Comparison of ENCODE assay signal across 27 cellular contexts in genomic region chr6:6564154-6564553, GRCh38. TPM values are rescaled to one million over a fixed set of nuclear protein-coding genes. Genes with fewer than 3 reads are reported as not detected.
DNase-seq lines count a peak whose midpoint lies in the region; ATAC-seq and TF ChIP-seq lines count a peak whose summit lies in the region.
"Had no signal": no experiment of that assay in that cellular context is flagged by ENCODE, and none has a peak within 500 bp of the region (broad histone marks: within the 10 kb centered on the region; RNA-seq: fewer than 3 reads in every experiment).

No MANE protein-coding gene starts in this region.

- no peaks in the 10 kb centered on the region for H3K36me3 Mint-ChIP-seq in activated CD8-positive, alpha-beta T cell treated with anti-CD3 and anti-CD28 coated beads for 36 hours (ENCODE audit: low read depth)
- H3K36me3 Mint-ChIP-seq in activated CD8-positive, alpha-beta T cell treated with anti-CD3 and anti-CD28 coated beads, Interleukin-2, amount 10 ng/mL, durations not matched to agents 7 days and 5 days (ENCODE audit: low read depth) = peaks cover 12% of the 10 kb centered on the region
- peaks cover 11% of the 10 kb centered on the region for H3K36me3 Mint-ChIP-seq in activated naive CD8-positive, alpha-beta T cell treated with anti-CD3 and anti-CD28 coated beads, Interleukin-2, amount 50 U/mL, for 24 hours (ENCODE audit: low read depth)
- H3K36me3 Mint-ChIP-seq: CD4-positive, CD25-positive, alpha-beta regulatory T cell had no signal

- H3K4me3 ChIP-seq in trophoblast cell (ENCODE audit: low read depth, low read length) = no peak overlapping the region
- H3K4me3 ChIP-seq: BLaER1, GM23248, PC-9 had no signal

- no peaks in the 10 kb centered on the region for H3K27me3 ChIP-seq in trophoblast cell (ENCODE audit: insufficient read depth, low read length)
- H3K27me3 ChIP-seq: BLaER1 had no signal

- H4K8ac ChIP-seq in trophoblast cell (ENCODE audit: low read depth, low read length) = no peak overlapping the region

- H3K4me1 Mint-ChIP-seq in activated CD8-positive, alpha-beta T cell treated with anti-CD3 and anti-CD28 coated beads for 36 hours (ENCODE audit: low read depth) = peaks cover 27% of the 10 kb centered on the region
- peaks cover 30% of the 10 kb centered on the region for H3K4me1 Mint-ChIP-seq in activated CD8-positive, alpha-beta T cell treated with anti-CD3 and anti-CD28 coated beads, Interleukin-2, amount 10 ng/mL, durations not matched to agents 7 days and 5 days (ENCODE audit: low read depth)
- peaks cover 34% of the 10 kb centered on the region for H3K4me1 Mint-ChIP-seq in activated naive CD8-positive, alpha-beta T cell treated with anti-CD3 and anti-CD28 coated beads, Interleukin-2, amount 50 U/mL, for 24 hours

- H3K4me2 ChIP-seq in trophoblast cell (ENCODE audit: low read length) = no peak overlapping the region
- H3K4me2 ChIP-seq: BLaER1, KMS-11, PC-9 had no signal

- intact Hi-C loops in activated CD8-positive, alpha-beta T cell treated with anti-CD3 and anti-CD28 coated beads for 36 hours (cut with micrococcal nuclease) = loop anchor here (5.0 kb wide), 1 partner anchor 93 kb away; no protein-coding TSS in a partner anchor

- H3K9ac ChIP-seq in trophoblast cell (ENCODE audit: low read length) = no peak overlapping the region
- H3K9ac ChIP-seq: BLaER1, GM23248, KMS-11 had no signal

- no peak overlapping the region for H3K4me3 Mint-ChIP-seq in activated CD8-positive, alpha-beta T cell treated with anti-CD3 and anti-CD28 coated beads for 36 hours
- no peak overlapping the region for H3K4me3 Mint-ChIP-seq in activated CD8-positive, alpha-beta T cell treated with anti-CD3 and anti-CD28 coated beads, Interleukin-2, amount 10 ng/mL, durations not matched to agents 7 days and 5 days
- no peak overlapping the region for H3K4me3 Mint-ChIP-seq in activated naive CD8-positive, alpha-beta T cell treated with anti-CD3 and anti-CD28 coated beads, Interleukin-2, amount 50 U/mL, for 24 hours
- H3K4me3 Mint-ChIP-seq: CD4-positive, CD25-positive, alpha-beta regulatory T cell; IgD-negative memory B cell had no signal

- H2BK5ac ChIP-seq in trophoblast cell (ENCODE audit: low read depth, low read length, poor library complexity) = no peak overlapping the region

- POLR2A ChIA-PET in activated CD8-positive, alpha-beta T cell treated with anti-CD3 and anti-CD28 coated beads for 36 hours (lab: Charles Lee) = no interaction called here
- POLR2A ChIA-PET in activated CD8-positive, alpha-beta T cell treated with anti-CD3 and anti-CD28 coated beads, Interleukin-2, amount 10 ng/mL, durations not matched to agents 7 days and 5 days (lab: Charles Lee) = no interaction called here

- TF ChIP-seq CTCF in activated CD8-positive, alpha-beta T cell treated with anti-CD3 and anti-CD28 coated beads for 36 hours (IDR thresholded peaks at IDR 0.05) = no peak

- H4K12ac ChIP-seq in trophoblast cell (ENCODE audit: low read depth, low read length) = no peak overlapping the region

- no peak overlapping the region for H3K27ac Mint-ChIP-seq in activated CD8-positive, alpha-beta T cell treated with anti-CD3 and anti-CD28 coated beads for 36 hours
- no peak overlapping the region for H3K27ac Mint-ChIP-seq in activated CD8-positive, alpha-beta T cell treated with anti-CD3 and anti-CD28 coated beads, Interleukin-2, amount 10 ng/mL, durations not matched to agents 7 days and 5 days
- peak overlapping the region; percentile 51 for H3K27ac Mint-ChIP-seq in activated naive CD8-positive, alpha-beta T cell treated with anti-CD3 and anti-CD28 coated beads, Interleukin-2, amount 50 U/mL, for 24 hours

- no peaks in the 10 kb centered on the region for H3K4me1 ChIP-seq in trophoblast cell (ENCODE audit: control insufficient read depth in 1 of 2, insufficient read depth in 2 of 2, low read length in 2 of 2)
- H3K4me1 ChIP-seq: BLaER1 had no signal

- H4K91ac ChIP-seq in trophoblast cell (ENCODE audit: low read depth, low read length) = no peak overlapping the region

- no peak overlapping the region for H3K18ac ChIP-seq in trophoblast cell (ENCODE audit: low read length)

- H3K27me3 Mint-ChIP-seq in activated CD8-positive, alpha-beta T cell treated with anti-CD3 and anti-CD28 coated beads for 36 hours = peaks cover 2% of the 10 kb centered on the region
- peaks cover 3% of the 10 kb centered on the region for H3K27me3 Mint-ChIP-seq in activated CD8-positive, alpha-beta T cell treated with anti-CD3 and anti-CD28 coated beads, Interleukin-2, amount 10 ng/mL, durations not matched to agents 7 days and 5 days (ENCODE audit: low read depth)
- H3K27me3 Mint-ChIP-seq in activated naive CD8-positive, alpha-beta T cell treated with anti-CD3 and anti-CD28 coated beads, Interleukin-2, amount 50 U/mL, for 24 hours = peaks cover 3% of the 10 kb centered on the region
- H3K27me3 Mint-ChIP-seq: CD4-positive, CD25-positive, alpha-beta regulatory T cell; IgD-negative memory B cell had no signal

- H2BK120ac ChIP-seq in trophoblast cell (ENCODE audit: insufficient read depth, low read length, poor library complexity) = no peak overlapping the region

- H3K4ac ChIP-seq in trophoblast cell (ENCODE audit: low read depth, low read length) = no peak overlapping the region

- no peak overlapping the region for H3K23ac ChIP-seq in trophoblast cell (ENCODE audit: low read length)

- no peaks in the 10 kb centered on the region for H3K79me1 ChIP-seq in trophoblast cell (ENCODE audit: low read length)

- no peak overlapping the region for H3K14ac ChIP-seq in trophoblast cell (ENCODE audit: low read length)

- H2BK12ac ChIP-seq in trophoblast cell (ENCODE audit: low read length) = no peak overlapping the region

- peaks cover 4% of the 10 kb centered on the region for H3K9me3 ChIP-seq in trophoblast cell (ENCODE audit: insufficient read depth, low read depth, low read length)

- no peak overlapping the region for H2AFZ ChIP-seq in trophoblast cell (ENCODE audit: insufficient read depth, low read length, poor library complexity)
- H2AFZ ChIP-seq: GM23248, PC-9 had no signal

- no peak overlapping the region for H2AK5ac ChIP-seq in trophoblast cell (ENCODE audit: low read length)

- no peaks in the 10 kb centered on the region for H3K79me2 ChIP-seq in trophoblast cell (ENCODE audit: control insufficient read depth, insufficient read depth, low read length, poor library complexity)

- ATAC-seq in activated CD8-positive, alpha-beta T cell treated with anti-CD3 and anti-CD28 coated beads for 36 hours = peak; percentile 10
- no peak for ATAC-seq in activated CD8-positive, alpha-beta T cell treated with anti-CD3 and anti-CD28 coated beads, Interleukin-2, amount 10 ng/mL, durations not matched to agents 7 days and 5 days
- ATAC-seq in activated naive CD8-positive, alpha-beta T cell treated with anti-CD3 and anti-CD28 coated beads, Interleukin-2, amount 50 U/mL, for 24 hours = peak; percentile 37
- ATAC-seq: Right ventricle myocardium inferior had no signal

- CTCF ChIA-PET in activated CD8-positive, alpha-beta T cell treated with anti-CD3 and anti-CD28 coated beads for 36 hours (lab: Charles Lee) = interaction anchor here (1.0 kb wide), 1 partner anchor 29 kb away, joined by 4 read pairs; no protein-coding TSS in a partner anchor
- CTCF ChIA-PET in activated CD8-positive, alpha-beta T cell treated with anti-CD3 and anti-CD28 coated beads, Interleukin-2, amount 10 ng/mL, durations not matched to agents 7 days and 5 days (lab: Charles Lee) = no interaction called here

- DNase-seq in activated CD8-positive, alpha-beta T cell treated with anti-CD3 and anti-CD28 coated beads for 36 hours = peak; percentile 39
- no peak for DNase-seq in activated CD8-positive, alpha-beta T cell treated with anti-CD3 and anti-CD28 coated beads, Interleukin-2, amount 10 ng/mL, durations not matched to agents 7 days and 5 days
- DNase-seq in stimulated activated CD4-positive, alpha-beta T cell treated with anti-CD3 and anti-CD28 coated beads, Interleukin-15, amount 100 ng/mL, for 24 hours = peak; percentile 46
- DNase-seq in stimulated activated CD4-positive, alpha-beta T cell treated with anti-CD3 and anti-CD28 coated beads, Interleukin-4, amount 100 ng/mL, for 1 hour = no peak
- no peak for DNase-seq in activated naive CD8-positive, alpha-beta T cell treated with anti-CD3 and anti-CD28 coated beads, Interleukin-2, amount 50 U/mL, for 24 hours
- DNase-seq in trophoblast cell = no peak
- DNase-seq in cerebellar nuclear complex (lab: John Stamatoyannopoulos, UW) = no peak
- DNase-seq: CD4-positive, CD25-positive, alpha-beta regulatory T cell; DMS153; DND-41; GM23248; H7; MM.1S; NCI-H1694; NCI-H2029 treated with DMSO at 0.1 percent for 48 hours; NCI-H446 treated with DMSO at 0.1 percent for 48 hours; NCI-H526; NCI-H82; NK-92 treated with Interleukin-12 subunit alpha and Interleukin-12 subunit beta, amount 100 ng/mL, for 24 hours; PC-9 had no signal

- H3K27ac ChIP-seq in trophoblast cell (ENCODE audit: low read depth, low read length) = no peak overlapping the region
- H3K27ac ChIP-seq: BLaER1, GM23248, HL-60, KMS-11, PC-9 had no signal

- H3K9me3 Mint-ChIP-seq in activated CD8-positive, alpha-beta T cell treated with anti-CD3 and anti-CD28 coated beads for 36 hours = peaks cover 3% of the 10 kb centered on the region
- H3K9me3 Mint-ChIP-seq in activated CD8-positive, alpha-beta T cell treated with anti-CD3 and anti-CD28 coated beads, Interleukin-2, amount 10 ng/mL, durations not matched to agents 7 days and 5 days (ENCODE audit: insufficient read depth) = no peaks in the 10 kb centered on the region
- H3K9me3 Mint-ChIP-seq in activated naive CD8-positive, alpha-beta T cell treated with anti-CD3 and anti-CD28 coated beads, Interleukin-2, amount 50 U/mL, for 24 hours = peaks cover 16% of the 10 kb centered on the region
- H3K9me3 Mint-ChIP-seq: IgD-negative memory B cell had no signal

- WGBS in trophoblast cell (ENCODE audit: extremely low coverage, insufficient coverage, insufficient read length) = no CpG with 5 or more reads among the region's 5 CpGs

- no peaks in the 10 kb centered on the region for H3K36me3 ChIP-seq in trophoblast cell (ENCODE audit: control insufficient read depth in 1 of 2, insufficient read depth in 2 of 2, low read length in 2 of 2)
- H3K36me3 ChIP-seq: BLaER1 had no signal

RNA-seq across cellular contexts. Expression of gene LY86, which starts 24.4 kb away (rescaled TPM):
- total RNA-seq in activated CD8-positive, alpha-beta T cell treated with anti-CD3 and anti-CD28 coated beads for 36 hours = under 1 TPM in 1 of 2 experiments, not detected in 1; 0.32 TPM
- 1 to 10 TPM; 1.9 to 2.9 TPM for total RNA-seq in activated CD8-positive, alpha-beta T cell treated with anti-CD3 and anti-CD28 coated beads, Interleukin-2, amount 10 ng/mL, durations not matched to agents 7 days and 5 days
- polyA plus RNA-seq in trophoblast cell (2013) = not detected in 2 replicates
- total RNA-seq: CD4-positive, CD25-positive, alpha-beta regulatory T cell; GM23248; H7; PC-9; RPMI7951 had no signal
- polyA plus RNA-seq: AG04450, GM23248 had no signal

Comparison
In these comparisons a context has a peak if more than half of its experiments do, and no peak if none do; other contexts are left out.
1. DNase-seq: peak in activated CD8-positive, alpha-beta T cell treated with anti-CD3 and anti-CD28 coated beads for 36 hours (single experiment) and stimulated activated CD4-positive, alpha-beta T cell treated with anti-CD3 and anti-CD28 coated beads, Interleukin-15, amount 100 ng/mL, for 24 hours (single experiment); none in activated CD8-positive, alpha-beta T cell treated with anti-CD3 and anti-CD28 coated beads, Interleukin-2, amount 10 ng/mL, durations not matched to agents 7 days and 5 days (single experiment), stimulated activated CD4-positive, alpha-beta T cell treated with anti-CD3 and anti-CD28 coated beads, Interleukin-4, amount 100 ng/mL, for 1 hour (single experiment), activated naive CD8-positive, alpha-beta T cell treated with anti-CD3 and anti-CD28 coated beads, Interleukin-2, amount 50 U/mL, for 24 hours (single experiment), trophoblast cell (0 of 2) and cerebellar nuclear complex (0 of 2).